ENCODE assay signal across 1 cellular context in the genomic region with DNA sequence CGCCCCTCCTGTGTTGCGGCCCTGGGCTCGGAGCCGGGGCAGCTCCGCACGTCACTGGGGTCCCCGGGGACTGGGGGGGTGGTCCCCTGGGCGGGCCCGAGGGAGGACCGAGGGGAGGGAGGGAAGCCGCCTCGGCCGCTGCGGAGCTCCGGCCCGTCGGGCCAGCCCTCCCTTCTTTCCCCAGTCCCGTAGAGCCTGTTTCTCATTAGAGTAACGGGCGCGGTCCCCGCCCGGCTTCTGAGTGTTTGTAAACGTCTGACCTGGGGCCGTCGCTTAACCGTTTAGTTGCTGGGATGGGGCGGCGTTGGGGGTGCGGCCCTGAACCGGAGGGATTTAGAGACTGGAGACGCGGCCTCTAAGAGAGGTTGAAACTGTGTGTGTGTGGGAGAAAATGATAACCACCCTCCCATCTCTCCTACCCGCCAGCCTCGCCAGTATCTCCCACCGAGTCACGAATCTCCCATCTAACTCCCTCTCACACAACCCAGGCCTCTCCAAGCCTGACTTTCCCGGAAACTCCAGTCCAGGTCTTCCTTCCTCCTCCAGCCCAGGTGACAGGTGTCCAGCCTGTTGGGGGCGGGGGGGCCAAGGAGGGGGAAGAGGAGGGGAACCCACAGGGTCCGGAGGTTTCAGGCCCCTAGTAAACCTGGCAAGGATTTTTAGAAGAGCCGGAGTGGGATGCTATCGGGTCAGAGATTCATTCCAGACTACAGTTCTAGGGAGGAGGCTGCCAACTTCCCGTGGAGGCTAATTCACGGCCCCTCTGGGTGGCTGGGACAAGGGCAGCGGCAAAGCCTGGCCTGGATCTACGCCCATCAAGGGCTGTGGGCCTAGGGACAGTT.
TF ChIP-seq lines count a peak whose summit lies in the region.

No MANE protein-coding gene starts in this region.

TF ChIP-seq in A549, 52 proteins besides CTCF, POLR2A, EP300 and RAD21:
- TF ChIP-seq, protein P1, sequence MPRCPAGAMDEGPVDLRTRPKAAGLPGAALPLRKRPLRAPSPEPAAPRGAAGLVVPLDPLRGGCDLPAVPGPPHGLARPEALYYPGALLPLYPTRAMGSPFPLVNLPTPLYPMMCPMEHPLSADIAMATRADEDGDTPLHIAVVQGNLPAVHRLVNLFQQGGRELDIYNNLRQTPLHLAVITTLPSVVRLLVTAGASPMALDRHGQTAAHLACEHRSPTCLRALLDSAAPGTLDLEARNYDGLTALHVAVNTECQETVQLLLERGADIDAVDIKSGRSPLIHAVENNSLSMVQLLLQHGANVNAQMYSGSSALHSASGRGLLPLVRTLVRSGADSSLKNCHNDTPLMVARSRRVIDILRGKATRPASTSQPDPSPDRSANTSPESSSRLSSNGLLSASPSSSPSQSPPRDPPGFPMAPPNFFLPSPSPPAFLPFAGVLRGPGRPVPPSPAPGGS (IDR thresholded peaks at IDR 0.05): no peak
- TF ChIP-seq FOXS1 (CRISPR knock-in tag; IDR thresholded peaks at IDR 0.05) (no peak), FOSB (CRISPR knock-in tag; IDR thresholded peaks at IDR 0.05) (no peak), JUN (IDR thresholded peaks at IDR 0.05) (no peak), JUNB (IDR thresholded peaks at IDR 0.05) (no peak), ZSCAN20 (CRISPR knock-in tag; IDR thresholded peaks at IDR 0.05) (no peak), HDAC2 (IDR thresholded peaks at IDR 0.05) (no peak), HEYL (CRISPR knock-in tag; IDR thresholded peaks at IDR 0.05) (no peak), HOXB13 (CRISPR knock-in tag; IDR thresholded peaks at IDR 0.05; ENCODE audit: low read depth) (no peak), ZFP36 (IDR thresholded peaks at IDR 0.05; ENCODE audit: borderline replicate concordance, partially characterized antibody) (no peak), CHD2 (IDR thresholded peaks at IDR 0.05; ENCODE audit: low read length, partially characterized antibody) (no peak), CEBPB (IDR thresholded peaks at IDR 0.05) (no peak), RCOR1 (IDR thresholded peaks at IDR 0.05; ENCODE audit: low read depth, low read length) (no peak), EHF (CRISPR knock-in tag; IDR thresholded peaks at IDR 0.05) (no peak)
- TF ChIP-seq, protein P2, sequence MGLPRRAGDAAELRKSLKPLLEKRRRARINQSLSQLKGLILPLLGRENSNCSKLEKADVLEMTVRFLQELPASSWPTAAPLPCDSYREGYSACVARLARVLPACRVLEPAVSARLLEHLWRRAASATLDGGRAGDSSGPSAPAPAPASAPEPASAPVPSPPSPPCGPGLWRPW (IDR thresholded peaks at IDR 0.05): no peak
- TF ChIP-seq, protein P3, sequence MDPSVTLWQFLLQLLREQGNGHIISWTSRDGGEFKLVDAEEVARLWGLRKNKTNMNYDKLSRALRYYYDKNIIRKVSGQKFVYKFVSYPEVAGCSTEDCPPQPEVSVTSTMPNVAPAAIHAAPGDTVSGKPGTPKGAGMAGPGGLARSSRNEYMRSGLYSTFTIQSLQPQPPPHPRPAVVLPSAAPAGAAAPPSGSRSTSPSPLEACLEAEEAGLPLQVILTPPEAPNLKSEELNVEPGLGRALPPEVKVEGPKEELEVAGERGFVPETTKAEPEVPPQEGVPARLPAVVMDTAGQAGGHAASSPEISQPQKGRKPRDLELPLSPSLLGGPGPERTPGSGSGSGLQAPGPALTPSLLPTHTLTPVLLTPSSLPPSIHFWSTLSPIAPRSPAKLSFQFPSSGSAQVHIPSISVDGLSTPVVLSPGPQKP (IDR thresholded peaks at IDR 0.05; ENCODE audit: low read depth, low read length): no peak
